11 cellular contexts compared by ENCODE assay signal in the genomic region with DNA sequence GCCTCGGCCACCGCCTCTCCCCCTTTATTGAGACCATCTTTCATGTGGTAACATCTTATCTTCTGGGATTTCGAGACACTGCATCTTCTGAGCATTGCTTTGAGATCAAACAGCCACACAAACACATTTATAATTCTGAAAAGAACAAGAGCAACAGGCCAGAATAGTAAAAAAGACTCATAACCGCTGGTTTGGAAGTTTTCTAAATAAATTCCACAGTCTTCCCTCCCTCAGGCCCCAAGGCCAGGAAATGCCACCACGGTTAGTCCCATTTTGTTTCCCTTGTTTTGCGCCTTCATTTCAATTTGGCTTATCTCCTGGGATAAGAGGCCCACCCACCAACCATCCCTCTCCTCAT. TPM values are rescaled to one million over a fixed set of nuclear protein-coding genes. Genes with fewer than 3 reads are reported as not detected.
A peak's percentile ranks its signal among the peaks of the same experiment; 100 is the strongest.
DNase-seq lines count a peak whose midpoint lies in the region; ATAC-seq and TF ChIP-seq lines count a peak whose summit lies in the region.
"Had no signal": no experiment of that assay in that cellular context is flagged by ENCODE, and none has a peak within 500 bp of the region (broad histone marks: within the 10 kb centered on the region; RNA-seq: fewer than 3 reads in every experiment).

No MANE protein-coding gene starts in this region.

- H4K20me1 ChIP-seq in hepatocyte (ENCODE audit: insufficient read depth, poor library complexity, severe bottlenecking): peaks cover 5% of the 10 kb centered on the region
- H4K20me1 ChIP-seq in smooth muscle cell (ENCODE audit: low read depth): peaks cover 43% of the 10 kb centered on the region

- intact Hi-C loops in activated T-helper 1 cell treated with anti-CD3 and anti-CD28 coated beads, Interleukin-12 subunit alpha, Interleukin-12 subunit beta, Interleukin-2, Interleukin-4 antibody, amounts not matched to agents 30 ng/mL and 10 ng/mL and 1 ng/mL, durations not matched to agents 14 hours and 24 hours and 36 hours (cut with micrococcal nuclease): loop anchor here (5.0 kb wide), 1 partner anchor 236 kb away; a partner anchor contains a TSS

- peaks cover 5% of the 10 kb centered on the region for H3K9me3 Mint-ChIP-seq in activated T-helper 1 cell treated with anti-CD3 and anti-CD28 coated beads, Interleukin-12 subunit alpha, Interleukin-12 subunit beta, Interleukin-2, Interleukin-4 antibody, amounts not matched to agents 30 ng/mL and 10 ng/mL and 1 ng/mL, durations not matched to agents 14 hours and 24 hours and 36 hours

- H3K4me1 ChIP-seq in HEK293 (ENCODE audit: control insufficient read depth, insufficient read depth, low read length): peaks cover 6% of the 10 kb centered on the region; the same call in 1 of the 2 replicates
- H3K4me1 ChIP-seq in hepatocyte (ENCODE audit: insufficient read depth): peaks cover 30% of the 10 kb centered on the region
- H3K4me1 ChIP-seq in smooth muscle cell (ENCODE audit: low read depth): peaks cover 19% of the 10 kb centered on the region

- H3K27ac ChIP-seq in HEK293 (ENCODE audit: extremely low read depth, low read depth, low read length) (0 out of 2 replicates have a peak overlapping the region, but pooled peaks have one; percentile 3), hepatocyte (peak overlapping the region; percentile 85), smooth muscle cell (ENCODE audit: low read depth) (peak overlapping the region; percentile 79)

- no peaks in the 10 kb centered on the region for H3K27me3 Mint-ChIP-seq in activated T-helper 1 cell treated with anti-CD3 and anti-CD28 coated beads, Interleukin-12 subunit alpha, Interleukin-12 subunit beta, Interleukin-2, Interleukin-4 antibody, amounts not matched to agents 30 ng/mL and 10 ng/mL and 1 ng/mL, durations not matched to agents 14 hours and 24 hours and 36 hours (ENCODE audit: insufficient read depth)

- POLR2A ChIA-PET in HEK293 (lab: Yijun Ruan, JAX): no interaction called here

- CTCF ChIA-PET in HEK293 (lab: Yijun Ruan, JAX): no interaction called here

- H3K79me2 ChIP-seq in hepatocyte (peaks cover 86% of the 10 kb centered on the region), smooth muscle cell (ENCODE audit: low read depth) (peaks cover 69% of the 10 kb centered on the region)

- H3K27me3 ChIP-seq in hepatocyte (no peaks in the 10 kb centered on the region), smooth muscle cell (ENCODE audit: low read depth) (no peaks in the 10 kb centered on the region)

- no peak overlapping the region for H2AFZ ChIP-seq in hepatocyte
- no peak overlapping the region for H2AFZ ChIP-seq in smooth muscle cell (ENCODE audit: low read depth)

- H3F3A ChIP-seq in smooth muscle cell (ENCODE audit: low read depth): peaks cover 8% of the 10 kb centered on the region

- H3K4me2 ChIP-seq in hepatocyte: peak overlapping the region; percentile 43
- H3K4me2 ChIP-seq in smooth muscle cell: peak overlapping the region; percentile 77

- H3K9me3 ChIP-seq in HEK293 (ENCODE audit: control insufficient read depth, insufficient read depth, low read depth, low read length) (no peaks in the 10 kb centered on the region; the same call in 1 of the 2 replicates), hepatocyte (ENCODE audit: low read depth) (peaks cover under 1% of the 10 kb centered on the region), smooth muscle cell (replicated peaks; ENCODE audit: low read depth) (peaks cover under 1% of the 10 kb centered on the region)

- peak overlapping the region; percentile 31 for H3K9ac ChIP-seq in smooth muscle cell (ENCODE audit: low read depth)

- TF ChIP-seq CTCF in HEK293 (tag by site-specific recombination; IDR thresholded peaks at IDR 0.05) (no peak), hepatocyte (IDR thresholded peaks at IDR 0.05; ENCODE audit: poor library complexity) (no peak), smooth muscle cell (IDR thresholded peaks at IDR 0.05; ENCODE audit: borderline replicate concordance, insufficient read depth, poor library complexity, severe bottlenecking) (no peak)

- H3K36me3 ChIP-seq in HEK293 (ENCODE audit: control insufficient read depth in 2 of 2, insufficient read depth in 1 of 2, low read length in 2 of 2) (peaks cover 0 to 9% of the 10 kb centered on the region in 2 experiments; a peak in 2 of 3 replicates), hepatocyte (replicated peaks; ENCODE audit: insufficient read depth, low read depth) (no peaks in the 10 kb centered on the region), smooth muscle cell (ENCODE audit: low read depth) (peaks cover under 1% of the 10 kb centered on the region)

- peak overlapping the region; percentile 81 for H3K4me3 Mint-ChIP-seq in activated T-helper 1 cell treated with anti-CD3 and anti-CD28 coated beads, Interleukin-12 subunit alpha, Interleukin-12 subunit beta, Interleukin-2, Interleukin-4 antibody, amounts not matched to agents 30 ng/mL and 10 ng/mL and 1 ng/mL, durations not matched to agents 14 hours and 24 hours and 36 hours

- peaks cover 79% of the 10 kb centered on the region for H3K4me1 Mint-ChIP-seq in activated T-helper 1 cell treated with anti-CD3 and anti-CD28 coated beads, Interleukin-12 subunit alpha, Interleukin-12 subunit beta, Interleukin-2, Interleukin-4 antibody, amounts not matched to agents 30 ng/mL and 10 ng/mL and 1 ng/mL, durations not matched to agents 14 hours and 24 hours and 36 hours (ENCODE audit: low read depth)

- no peak for ATAC-seq in GM19324 (IDR thresholded peaks at IDR 0.05; ENCODE audit: low FRiP score, unreplicated experiment)

- no peaks in the 10 kb centered on the region for H3K9me2 ChIP-seq in hepatocyte (replicated peaks; ENCODE audit: insufficient read depth)

- H3K4me3 ChIP-seq in HEK293 (ENCODE audit: low read depth, low read length) (no peak overlapping the region), hepatocyte (no peak overlapping the region), smooth muscle cell (no peak overlapping the region)

- H3K27ac Mint-ChIP-seq in activated T-helper 1 cell treated with anti-CD3 and anti-CD28 coated beads, Interleukin-12 subunit alpha, Interleukin-12 subunit beta, Interleukin-2, Interleukin-4 antibody, amounts not matched to agents 30 ng/mL and 10 ng/mL and 1 ng/mL, durations not matched to agents 14 hours and 24 hours and 36 hours: peak overlapping the region; percentile 90

- H3K36me3 Mint-ChIP-seq in activated T-helper 1 cell treated with anti-CD3 and anti-CD28 coated beads, Interleukin-12 subunit alpha, Interleukin-12 subunit beta, Interleukin-2, Interleukin-4 antibody, amounts not matched to agents 30 ng/mL and 10 ng/mL and 1 ng/mL, durations not matched to agents 14 hours and 24 hours and 36 hours (ENCODE audit: low read depth): peaks cover 41% of the 10 kb centered on the region

- WGBS in hepatocyte (ENCODE audit: low lambda C conversion rate, missing lambda C conversion rate): 40% methylated on average over 6 of the region's 6 CpGs
- 6% methylated on average over 6 of the region's 6 CpGs for WGBS in smooth muscle cell (ENCODE audit: low lambda C conversion rate)

- DNase-seq in activated T-helper 1 cell treated with anti-CD3 and anti-CD28 coated beads, Interleukin-12 subunit alpha, Interleukin-12 subunit beta, Interleukin-2, Interleukin-4 antibody, amounts not matched to agents 30 ng/mL and 10 ng/mL and 1 ng/mL, durations not matched to agents 14 hours and 24 hours and 36 hours (ENCODE audit: low spot score): no peak
- DNase-seq in hepatocyte (ENCODE audit: low spot score) (no peak), smooth muscle cell (lab: John Stamatoyannopoulos, UW; ENCODE audit: unreplicated experiment) (no peak), NCI-H2107 treated with DMSO at 0.1 percent for 48 hours (lab: John Stamatoyannopoulos, UW; ENCODE audit: unreplicated experiment) (no peak), AML-193 (lab: John Stamatoyannopoulos, UW) (no peak), AG08395 (ENCODE audit: low spot score) (no peak)
- DNase-seq: GF-D8, NCI-H1092 treated with DMSO at 0.1 percent for 48 hours, occipital lobe had no signal

TF ChIP-seq in HEK293, 187 proteins besides CTCF, POLR2A, EP300 and RAD21:
- TF ChIP-seq ZNF571 (tag by site-specific recombination; IDR thresholded peaks at IDR 0.05) (no peak), SCRT2 (tag by site-specific recombination; IDR thresholded peaks at IDR 0.05) (0 out of 2 replicates have a peak, but pooled peaks have one; percentile 8)

RNA-seq across cellular contexts. Expression of a gene that starts 25.3 kb away (rescaled TPM):
- 197 and 199 TPM in 2 replicates for total RNA-seq in activated T-helper 1 cell treated with anti-CD3 and anti-CD28 coated beads, Interleukin-12 subunit alpha, Interleukin-12 subunit beta, Interleukin-2, Interleukin-4 antibody, amounts not matched to agents 30 ng/mL and 10 ng/mL and 1 ng/mL, durations not matched to agents 14 hours and 24 hours and 36 hours
- total RNA-seq in hepatocyte: 65.6 and 78.9 TPM in 2 replicates
- 119 and 134 TPM in 2 replicates for polyA plus RNA-seq in hepatocyte
- 40.4 and 77.9 TPM in 2 replicates for total RNA-seq in smooth muscle cell
- polyA plus RNA-seq in smooth muscle cell: 72.6 and 98.0 TPM in 2 replicates

Comparison
In these comparisons a context has a peak if more than half of its experiments do, and no peak if none do; other contexts are left out.
1. H3K27ac ChIP-seq: peak in every context shown above with its lines; median percentile 85 in hepatocyte; 79 in smooth muscle cell; 3 in HEK293.